1 cellular context compared by ENCODE assay signal in the genomic region with DNA sequence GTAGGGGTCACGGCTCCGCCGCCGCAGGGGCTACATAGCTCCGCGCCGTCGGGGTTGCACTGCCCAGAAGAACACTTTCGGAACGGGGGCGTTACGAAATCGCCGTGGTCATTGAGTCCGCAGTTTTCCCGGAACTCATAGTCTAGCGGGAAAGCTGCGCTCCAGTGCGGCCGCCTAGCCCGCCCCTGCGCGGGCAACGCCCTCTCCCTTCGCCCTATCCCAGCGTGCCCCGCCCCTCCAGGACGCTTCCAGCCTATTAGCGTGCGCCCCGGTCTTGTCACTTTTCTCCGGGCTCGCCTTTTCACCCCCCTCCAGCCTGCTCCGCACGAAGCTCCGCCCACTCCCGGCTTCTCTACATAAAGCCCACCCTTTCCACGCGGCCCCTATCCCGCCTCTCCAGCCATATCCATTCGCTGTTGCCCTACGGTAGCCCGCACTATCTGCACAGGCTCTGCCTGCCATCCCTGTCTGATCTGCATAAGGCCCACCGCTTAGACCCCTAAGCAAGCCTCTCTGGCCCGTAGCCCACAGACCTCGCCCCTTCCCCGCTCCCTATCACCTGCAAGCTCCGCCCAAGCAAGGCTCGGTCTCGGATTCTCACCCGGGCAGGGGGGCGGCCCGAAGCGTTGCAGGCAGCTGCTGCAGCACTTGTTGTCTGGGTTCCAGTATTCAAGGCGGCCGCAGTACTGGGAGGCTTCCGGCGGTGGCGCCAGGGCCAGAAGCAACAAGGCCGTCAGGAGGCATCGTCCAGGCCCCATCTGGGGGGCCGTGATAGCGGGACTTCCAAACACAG.
TF ChIP-seq lines count a peak whose summit lies in the region.

No MANE protein-coding gene starts in this region.

TF ChIP-seq in HepG2, 621 proteins besides CTCF, POLR2A, EP300 and RAD21 (continued from another document and continues in another):
- TF ChIP-seq, protein P1, sequence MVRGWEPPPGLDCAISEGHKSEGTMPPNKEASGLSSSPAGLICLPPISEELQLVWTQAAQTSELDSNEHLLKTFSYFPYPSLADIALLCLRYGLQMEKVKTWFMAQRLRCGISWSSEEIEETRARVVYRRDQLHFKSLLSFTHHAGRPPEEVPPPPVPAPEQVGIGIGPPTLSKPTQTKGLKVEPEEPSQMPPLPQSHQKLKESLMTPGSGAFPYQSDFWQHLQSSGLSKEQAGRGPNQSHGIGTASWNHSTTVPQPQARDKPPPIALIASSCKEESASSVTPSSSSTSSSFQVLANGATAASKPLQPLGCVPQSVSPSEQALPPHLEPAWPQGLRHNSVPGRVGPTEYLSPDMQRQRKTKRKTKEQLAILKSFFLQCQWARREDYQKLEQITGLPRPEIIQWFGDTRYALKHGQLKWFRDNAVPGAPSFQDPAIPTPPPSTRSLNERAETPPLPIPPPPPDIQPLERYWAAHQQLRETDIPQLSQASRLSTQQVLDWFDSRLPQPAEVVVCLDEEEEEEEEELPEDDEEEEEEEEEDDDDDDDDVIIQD (CRISPR knock-in tag; IDR thresholded peaks at IDR 0.05; ENCODE audit: low read depth) = 0 out of 2 replicates have a peak, but pooled peaks have one; percentile 15
- TF ChIP-seq HOXA5 (CRISPR knock-in tag; IDR thresholded peaks at IDR 0.05) (no peak), ZNF709 (CRISPR knock-in tag; IDR thresholded peaks at IDR 0.05) (0 out of 2 replicates have a peak, but pooled peaks have one; percentile 76), ZNF780A (CRISPR knock-in tag; IDR thresholded peaks at IDR 0.05) (no peak), ZNF550 (CRISPR knock-in tag; IDR thresholded peaks at IDR 0.05; ENCODE audit: borderline replicate concordance) (0 out of 2 replicates have a peak, but pooled peaks have one; percentile 35), ZNF790 (CRISPR knock-in tag; IDR thresholded peaks at IDR 0.05; ENCODE audit: borderline replicate concordance) (no peak), NR2F1 (CRISPR knock-in tag; IDR thresholded peaks at IDR 0.05) (no peak), ZNF275 (CRISPR knock-in tag; IDR thresholded peaks at IDR 0.05; ENCODE audit: borderline replicate concordance) (peak; percentile 51), NR0B2 (CRISPR knock-in tag; IDR thresholded peaks at IDR 0.05) (no peak), SRF (IDR thresholded peaks at IDR 0.05; ENCODE audit: low read depth, low read length) (no peak), NR2F6 (IDR thresholded peaks at IDR 0.05) (no peak; the same call in 1 of the 2 replicates), NR2F6 (CRISPR knock-in tag; IDR thresholded peaks at IDR 0.05) (no peak; the same call in 1 of the 2 replicates), TBL1XR1 (IDR thresholded peaks at IDR 0.05; ENCODE audit: borderline replicate concordance, low read length, partially characterized antibody) (no peak), ISL2 (CRISPR knock-in tag; IDR thresholded peaks at IDR 0.05) (no peak), ZNF331 (CRISPR knock-in tag; IDR thresholded peaks at IDR 0.05) (peak; percentile 46), MTA1 (CRISPR knock-in tag; IDR thresholded peaks at IDR 0.05; ENCODE audit: borderline replicate concordance) (0 out of 2 replicates have a peak, but pooled peaks have one; percentile 13), NKX3-1 (CRISPR knock-in tag; IDR thresholded peaks at IDR 0.05) (no peak), ZNF788 (CRISPR knock-in tag; IDR thresholded peaks at IDR 0.05; ENCODE audit: borderline replicate concordance) (no peak), HNRNPH1 (optimal IDR thresholded peaks at IDR 0.05; ENCODE audit: low read depth, low read length) (no peak), POLR2AphosphoS5 (IDR thresholded peaks at IDR 0.05; ENCODE audit: low read depth, low read length) (peak; percentile 84), ETS1 (CRISPR knock-in tag; IDR thresholded peaks at IDR 0.05) (no peak), AGO2 (optimal IDR thresholded peaks at IDR 0.05; ENCODE audit: low read depth, low read length) (peak; percentile 42), ZNF430 (CRISPR knock-in tag; IDR thresholded peaks at IDR 0.05) (peak; percentile 79; the same call in 1 of the 2 replicates), ZNF570 (CRISPR knock-in tag; IDR thresholded peaks at IDR 0.05; ENCODE audit: borderline replicate concordance) (no peak), RELA (CRISPR knock-in tag; IDR thresholded peaks at IDR 0.05) (no peak), ZNF646 (CRISPR knock-in tag; IDR thresholded peaks at IDR 0.05) (no peak)
- TF ChIP-seq, protein P2, sequence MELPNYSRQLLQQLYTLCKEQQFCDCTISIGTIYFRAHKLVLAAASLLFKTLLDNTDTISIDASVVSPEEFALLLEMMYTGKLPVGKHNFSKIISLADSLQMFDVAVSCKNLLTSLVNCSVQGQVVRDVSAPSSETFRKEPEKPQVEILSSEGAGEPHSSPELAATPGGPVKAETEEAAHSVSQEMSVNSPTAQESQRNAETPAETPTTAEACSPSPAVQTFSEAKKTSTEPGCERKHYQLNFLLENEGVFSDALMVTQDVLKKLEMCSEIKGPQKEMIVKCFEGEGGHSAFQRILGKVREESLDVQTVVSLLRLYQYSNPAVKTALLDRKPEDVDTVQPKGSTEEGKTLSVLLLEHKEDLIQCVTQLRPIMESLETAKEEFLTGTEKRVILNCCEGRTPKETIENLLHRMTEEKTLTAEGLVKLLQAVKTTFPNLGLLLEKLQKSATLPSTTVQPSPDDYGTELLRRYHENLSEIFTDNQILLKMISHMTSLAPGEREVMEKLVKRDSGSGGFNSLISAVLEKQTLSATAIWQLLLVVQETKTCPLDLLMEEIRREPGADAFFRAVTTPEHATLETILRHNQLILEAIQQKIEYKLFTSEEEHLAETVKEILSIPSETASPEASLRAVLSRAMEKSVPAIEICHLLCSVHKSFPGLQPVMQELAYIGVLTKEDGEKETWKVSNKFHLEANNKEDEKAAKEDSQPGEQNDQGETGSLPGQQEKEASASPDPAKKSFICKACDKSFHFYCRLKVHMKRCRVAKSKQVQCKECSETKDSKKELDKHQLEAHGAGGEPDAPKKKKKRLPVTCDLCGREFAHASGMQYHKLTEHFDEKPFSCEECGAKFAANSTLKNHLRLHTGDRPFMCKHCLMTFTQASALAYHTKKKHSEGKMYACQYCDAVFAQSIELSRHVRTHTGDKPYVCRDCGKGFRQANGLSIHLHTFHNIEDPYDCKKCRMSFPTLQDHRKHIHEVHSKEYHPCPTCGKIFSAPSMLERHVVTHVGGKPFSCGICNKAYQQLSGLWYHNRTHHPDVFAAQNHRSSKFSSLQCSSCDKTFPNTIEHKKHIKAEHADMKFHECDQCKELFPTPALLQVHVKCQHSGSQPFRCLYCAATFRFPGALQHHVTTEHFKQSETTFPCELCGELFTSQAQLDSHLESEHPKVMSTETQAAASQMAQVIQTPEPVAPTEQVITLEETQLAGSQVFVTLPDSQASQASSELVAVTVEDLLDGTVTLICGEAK (IDR thresholded peaks at IDR 0.05) = no peak
- TF ChIP-seq, protein P2 (CRISPR knock-in tag; IDR thresholded peaks at IDR 0.05) = no peak; the same call in 1 of the 2 replicates
